24 cellular contexts compared by ENCODE assay signal in the genomic region with DNA sequence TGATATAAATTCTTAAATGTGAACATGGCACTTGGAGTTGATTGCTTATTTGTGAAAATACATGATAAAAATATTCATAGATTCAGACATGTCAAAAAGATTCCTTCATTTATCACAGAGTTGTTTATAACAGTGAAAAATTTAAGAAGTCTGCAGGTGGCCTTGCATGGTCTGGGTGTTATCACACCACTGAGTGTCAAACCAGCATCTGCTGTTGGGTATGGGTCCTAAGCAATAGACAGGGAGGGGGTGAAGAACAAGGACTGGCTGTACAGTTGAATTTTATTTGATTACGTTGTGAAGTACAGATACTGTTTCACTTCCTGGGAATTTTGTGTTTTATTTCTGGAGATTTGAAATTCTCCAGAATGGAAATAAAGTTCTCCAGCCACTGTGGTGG.
DNase-seq lines count a peak whose midpoint lies in the region; ATAC-seq and TF ChIP-seq lines count a peak whose summit lies in the region.
"Had no signal": no experiment of that assay in that cellular context is flagged by ENCODE, and none has a peak within 500 bp of the region (broad histone marks: within the 10 kb centered on the region; RNA-seq: fewer than 3 reads in every experiment).

No MANE protein-coding gene starts in this region.

- no peak overlapping the region for H3K4me3 ChIP-seq in HEK293 (ENCODE audit: low read depth, low read length)
- no peak overlapping the region for H3K4me3 ChIP-seq in parathyroid adenoma (ENCODE audit: low read depth, low read length)
- H3K4me3 ChIP-seq in upper lobe of right lung: no peak overlapping the region
- H3K4me3 ChIP-seq in right cardiac atrium (ENCODE audit: low read length): no peak overlapping the region
- H3K4me3 ChIP-seq: GM23338, tibial artery had no signal

- POLR2A ChIA-PET in activated CD4-positive, alpha-beta T cell treated with anti-CD3 and anti-CD28 coated beads for 36 hours (lab: Charles Lee): interaction anchor here (0.6 kb wide), 2 partner anchors 187 to 190 kb away, joined by 3 read pairs; no protein-coding TSS in a partner anchor
- POLR2A ChIA-PET in HEK293 (lab: Yijun Ruan, JAX): no interaction called here

- ATAC-seq in activated CD4-positive, alpha-beta T cell treated with anti-CD3 and anti-CD28 coated beads for 36 hours: no peak
- ATAC-seq in activated naive CD8-positive, alpha-beta T cell treated with anti-CD3 and anti-CD28 coated beads, Interleukin-2, amount 50 U/mL, for 24 hours: no peak
- ATAC-seq in upper lobe of right lung: no peak
- no peak for ATAC-seq in right cardiac atrium
- ATAC-seq in GM18870 (IDR thresholded peaks at IDR 0.05; ENCODE audit: unreplicated experiment): no peak
- ATAC-seq: foreskin keratinocyte, GM23338, left cardiac atrium had no signal

- H3K27me3 ChIP-seq in parathyroid adenoma (ENCODE audit: control insufficient read depth, insufficient read depth, low read length): no peaks in the 10 kb centered on the region
- H3K27me3 ChIP-seq in upper lobe of right lung: no peaks in the 10 kb centered on the region
- no peaks in the 10 kb centered on the region for H3K27me3 ChIP-seq in right cardiac atrium (ENCODE audit: control insufficient read depth, insufficient read depth)
- H3K27me3 ChIP-seq: foreskin keratinocyte, tibial artery had no signal

- H3K27ac ChIP-seq in HEK293 (ENCODE audit: extremely low read depth, low read depth, low read length) (0 out of 2 replicates have a peak overlapping the region, but pooled peaks have one; percentile 6), parathyroid adenoma (peak overlapping the region; percentile 43), upper lobe of right lung (no peak overlapping the region), right cardiac atrium (ENCODE audit: low read length) (no peak overlapping the region)
- H3K27ac ChIP-seq: 22Rv1, foreskin keratinocyte had no signal

- H3K9me3 ChIP-seq in HEK293 (ENCODE audit: control insufficient read depth, insufficient read depth, low read depth, low read length) (no peaks in the 10 kb centered on the region), parathyroid adenoma (ENCODE audit: control insufficient read depth, low read length) (no peaks in the 10 kb centered on the region), upper lobe of right lung (no peaks in the 10 kb centered on the region), right cardiac atrium (ENCODE audit: control insufficient read depth, low read length) (no peaks in the 10 kb centered on the region)
- H3K9me3 ChIP-seq: tibial artery had no signal

- TF ChIP-seq CTCF in HEK293 (tag by site-specific recombination; IDR thresholded peaks at IDR 0.05) (no peak), parathyroid adenoma (IDR thresholded peaks at IDR 0.05) (no peak), upper lobe of right lung (IDR thresholded peaks at IDR 0.05) (no peak)

- H3K9me3 Mint-ChIP-seq in activated CD4-positive, alpha-beta T cell treated with anti-CD3 and anti-CD28 coated beads for 36 hours (ENCODE audit: low read depth): no peaks in the 10 kb centered on the region
- no peaks in the 10 kb centered on the region for H3K9me3 Mint-ChIP-seq in activated naive CD8-positive, alpha-beta T cell treated with anti-CD3 and anti-CD28 coated beads, Interleukin-2, amount 50 U/mL, for 24 hours
- H3K9me3 Mint-ChIP-seq: activated B cell treated with CpG ODN at 0.5 μM for 24 hours, brain, GM23338, IgD-negative memory B cell had no signal

- peak overlapping the region; percentile 78 for H3K27ac Mint-ChIP-seq in activated CD4-positive, alpha-beta T cell treated with anti-CD3 and anti-CD28 coated beads for 36 hours
- peak overlapping the region; percentile 100 for H3K27ac Mint-ChIP-seq in activated naive CD8-positive, alpha-beta T cell treated with anti-CD3 and anti-CD28 coated beads, Interleukin-2, amount 50 U/mL, for 24 hours
- H3K27ac Mint-ChIP-seq: activated B cell treated with CpG ODN at 0.5 μM for 24 hours, brain, GM23338, IgD-negative memory B cell had no signal

- H3K4me2 ChIP-seq in parathyroid adenoma (ENCODE audit: low read length): no peak overlapping the region
- H3K4me2 ChIP-seq: GM23338 had no signal

- no peak overlapping the region for H2AFZ ChIP-seq in parathyroid adenoma
- H2AFZ ChIP-seq: GM23338 had no signal

- 71% methylated on average over 1 of the region's 1 CpG for WGBS in right cardiac atrium

- peaks cover 31% of the 10 kb centered on the region for H3K36me3 Mint-ChIP-seq in activated CD4-positive, alpha-beta T cell treated with anti-CD3 and anti-CD28 coated beads for 36 hours (ENCODE audit: low read depth)
- peaks cover 63% of the 10 kb centered on the region for H3K36me3 Mint-ChIP-seq in activated naive CD8-positive, alpha-beta T cell treated with anti-CD3 and anti-CD28 coated beads, Interleukin-2, amount 50 U/mL, for 24 hours (ENCODE audit: low read depth)
- H3K36me3 Mint-ChIP-seq: brain, IgD-negative memory B cell had no signal

- CTCF ChIA-PET in activated CD4-positive, alpha-beta T cell treated with anti-CD3 and anti-CD28 coated beads for 36 hours (lab: Charles Lee): interaction anchor here (0.8 to 1.3 kb wide), 3 partner anchors 11 to 24 kb away, joined by 3 read pairs; no protein-coding TSS in a partner anchor
- CTCF ChIA-PET in HEK293 (lab: Yijun Ruan, JAX): interaction anchor here (1.0 kb wide), 1 partner anchor 40 kb away, joined by 3 read pairs; no protein-coding TSS in a partner anchor

- no peak overlapping the region for H3K9ac ChIP-seq in parathyroid adenoma

- H3K79me2 ChIP-seq in parathyroid adenoma: no peaks in the 10 kb centered on the region

- H3K4me1 ChIP-seq in HEK293 (ENCODE audit: control insufficient read depth, insufficient read depth, low read length): no peaks in the 10 kb centered on the region
- peaks cover 46% of the 10 kb centered on the region for H3K4me1 ChIP-seq in parathyroid adenoma
- H3K4me1 ChIP-seq in upper lobe of right lung: peaks cover 52% of the 10 kb centered on the region
- peaks cover 19% of the 10 kb centered on the region for H3K4me1 ChIP-seq in right cardiac atrium (ENCODE audit: control insufficient read depth, insufficient read depth, low read length)

- no peak overlapping the region for H3K4me3 Mint-ChIP-seq in activated CD4-positive, alpha-beta T cell treated with anti-CD3 and anti-CD28 coated beads for 36 hours
- no peak overlapping the region for H3K4me3 Mint-ChIP-seq in activated naive CD8-positive, alpha-beta T cell treated with anti-CD3 and anti-CD28 coated beads, Interleukin-2, amount 50 U/mL, for 24 hours
- H3K4me3 Mint-ChIP-seq: activated B cell treated with CpG ODN at 0.5 μM for 24 hours, brain, GM23338 had no signal

- H3K36me3 ChIP-seq in HEK293 (ENCODE audit: control insufficient read depth in 2 of 2, insufficient read depth in 1 of 2, low read length in 2 of 2): no peaks in the 10 kb centered on the region
- H3K36me3 ChIP-seq in parathyroid adenoma (ENCODE audit: control insufficient read depth, insufficient read depth, low read length): no peaks in the 10 kb centered on the region
- no peaks in the 10 kb centered on the region for H3K36me3 ChIP-seq in upper lobe of right lung
- H3K36me3 ChIP-seq: tibial artery had no signal

- H3K27me3 Mint-ChIP-seq in activated CD4-positive, alpha-beta T cell treated with anti-CD3 and anti-CD28 coated beads for 36 hours: no peaks in the 10 kb centered on the region
- H3K27me3 Mint-ChIP-seq in activated naive CD8-positive, alpha-beta T cell treated with anti-CD3 and anti-CD28 coated beads, Interleukin-2, amount 50 U/mL, for 24 hours: peaks cover 2% of the 10 kb centered on the region
- H3K27me3 Mint-ChIP-seq: activated B cell treated with CpG ODN at 0.5 μM for 24 hours, IgD-negative memory B cell had no signal

- H3K4me1 Mint-ChIP-seq in activated CD4-positive, alpha-beta T cell treated with anti-CD3 and anti-CD28 coated beads for 36 hours: peaks cover 91% of the 10 kb centered on the region
- peaks cover 96% of the 10 kb centered on the region for H3K4me1 Mint-ChIP-seq in activated naive CD8-positive, alpha-beta T cell treated with anti-CD3 and anti-CD28 coated beads, Interleukin-2, amount 50 U/mL, for 24 hours
- H3K4me1 Mint-ChIP-seq: brain had no signal

- intact Hi-C loops in activated CD4-positive, alpha-beta T cell treated with anti-CD3 and anti-CD28 coated beads for 36 hours (cut with DNase I, micrococcal nuclease): no loop called here
- intact Hi-C loops in upper lobe of right lung (cut with DNase I) (no loop called here), right cardiac atrium (cut with DNase I) (loop anchor here in 2 of 4 donors (5.0 kb wide), 1 partner anchor 33 kb away; no protein-coding TSS in a partner anchor)

- DNase-seq in activated CD4-positive, alpha-beta T cell treated with anti-CD3 and anti-CD28 coated beads for 36 hours: no peak
- DNase-seq in activated CD4-positive, alpha-beta T cell treated with anti-CD3 and anti-CD28 coated beads, Interleukin-2, amount 50 U/mL, for 48 hours: no peak
- DNase-seq in activated naive CD8-positive, alpha-beta T cell treated with anti-CD3 and anti-CD28 coated beads, Interleukin-2, amount 50 U/mL, for 24 hours: no peak
- no peak for DNase-seq in upper lobe of right lung
- DNase-seq in right cardiac atrium: no peak
- DNase-seq: activated B cell treated with CpG ODN at 0.5 μM for 24 hours; AML-193; effector CD4-positive, alpha-beta T cell; foreskin keratinocyte; GDM1; left cardiac atrium; NCI-H1105 treated with DMSO at 0.1 percent for 48 hours; NCI-H2029 treated with DMSO at 0.1 percent for 48 hours; Right ventricle myocardium superior; stimulated activated CD4-positive, alpha-beta T cell treated with anti-CD3 and anti-CD28 coated beads, Interleukin-4, amount 100 ng/mL, for 24 hours; stimulated activated naive CD4-positive, alpha-beta T cell treated with Interleukin-2 at 50 U/mL for 16 hours; tibial artery had no signal

TF ChIP-seq in HEK293, 187 proteins besides CTCF, POLR2A, EP300 and RAD21 (continues in another document):
- TF ChIP-seq ZNF132 (tag by site-specific recombination; IDR thresholded peaks at IDR 0.05; ENCODE audit: borderline replicate concordance) (no peak), GLI2 (tag by site-specific recombination; IDR thresholded peaks at IDR 0.05; ENCODE audit: borderline replicate concordance, low read depth) (no peak), ZSCAN5A (tag by site-specific recombination; IDR thresholded peaks at IDR 0.05) (no peak), HOXD13 (CRISPR knock-in tag; IDR thresholded peaks at IDR 0.05; ENCODE audit: borderline replicate concordance) (no peak)

Comparison
In these comparisons a context has a peak if more than half of its experiments do, and no peak if none do; other contexts are left out.
1. H3K27ac ChIP-seq: peak in HEK293 (single experiment) and parathyroid adenoma (single experiment); none in upper lobe of right lung (single experiment) and right cardiac atrium (single experiment).